In the genomic region with DNA sequence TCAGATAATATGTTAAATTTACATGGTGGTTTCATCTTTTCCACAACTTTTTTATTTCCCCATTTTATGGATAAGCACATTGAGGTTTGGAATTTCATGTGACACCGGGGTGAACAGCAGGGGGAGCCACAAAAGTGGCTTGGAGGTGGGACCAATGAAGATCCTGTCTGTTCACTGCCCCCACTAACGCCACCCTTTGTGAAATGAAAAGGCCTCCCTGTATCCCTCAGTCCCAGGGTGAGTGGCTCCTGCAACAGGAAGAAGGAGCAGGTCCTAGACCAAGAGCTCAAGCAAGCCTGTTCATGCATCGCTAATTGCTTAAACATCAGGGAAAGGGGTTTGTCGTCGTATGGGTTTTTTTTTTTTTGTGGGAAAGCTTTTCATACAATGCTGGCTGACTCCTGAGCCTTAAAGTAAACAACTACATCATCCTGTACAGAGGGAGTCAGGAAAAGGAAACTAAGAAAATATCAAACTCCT, we compare ENCODE assay signal across 11 cellular contexts.
A peak's percentile ranks its signal among the peaks of the same experiment; 100 is the strongest.
DNase-seq lines count a peak whose midpoint lies in the region; ATAC-seq and TF ChIP-seq lines count a peak whose summit lies in the region.
"Had no signal": no experiment of that assay in that cellular context is flagged by ENCODE, and none has a peak within 500 bp of the region (broad histone marks: within the 10 kb centered on the region; RNA-seq: fewer than 3 reads in every experiment).

No MANE protein-coding gene starts in this region.

- H3K36me3 ChIP-seq in MM.1S (replicated peaks; ENCODE audit: insufficient read depth, low read length) (no peaks in the 10 kb centered on the region), lung (ENCODE audit: control insufficient read depth in 2 of 2, insufficient read depth in 2 of 2, low read length in 2 of 2) (peaks cover 0 to 4% of the 10 kb centered on the region in 2 donors)

- no peak overlapping the region for H3K9ac ChIP-seq in MM.1S (ENCODE audit: low read length)

- no peaks in the 10 kb centered on the region for H3K79me2 ChIP-seq in MM.1S (ENCODE audit: low read length)

- H3K27me3 ChIP-seq in MM.1S (replicated peaks; ENCODE audit: insufficient read depth, low read length), result no peaks in the 10 kb centered on the region
- no peaks in the 10 kb centered on the region for H3K27me3 ChIP-seq in lung (ENCODE audit: control insufficient read depth, insufficient read depth)

- no peaks in the 10 kb centered on the region for H3F3A ChIP-seq in MM.1S (ENCODE audit: insufficient read depth, low read length)

- H3K4me2 ChIP-seq in MM.1S (ENCODE audit: low read depth, low read length), result no peak overlapping the region

- H3K27ac ChIP-seq in MM.1S (ENCODE audit: low read length), result no peak overlapping the region
- H3K27ac ChIP-seq in lung (ENCODE audit: low read depth in 1 of 2, low read length in 1 of 2), result peak overlapping the region; percentile 26 to 55

- ATAC-seq in lung (ENCODE audit: insufficient read depth, low FRiP score), result peak; percentile 20
- no peak for ATAC-seq in HG03354 (IDR thresholded peaks at IDR 0.05; ENCODE audit: poor library complexity, severe bottlenecking, unreplicated experiment)
- ATAC-seq in HG02610 (IDR thresholded peaks at IDR 0.05; ENCODE audit: unreplicated experiment), result no peak
- ATAC-seq in GM18519 (IDR thresholded peaks at IDR 0.05; ENCODE audit: low FRiP score, unreplicated experiment), result no peak
- ATAC-seq: stimulated activated memory B cell treated with anti-CD40 and anti-IgM and Interleukin-4, amounts not matched to agents 10 μg/mL and 1 μg/mL and 100 μg/mL, for 72 hours had no signal

- TF ChIP-seq CTCF in MM.1S (IDR thresholded peaks at IDR 0.05; ENCODE audit: low read length) (peak; percentile 22; the same call in 1 of the 2 replicates), lung (IDR thresholded peaks at IDR 0.05; ENCODE audit: control extremely low read depth, extremely low read depth) (no peak)

- no peaks in the 10 kb centered on the region for H3K9me2 ChIP-seq in MM.1S (replicated peaks; ENCODE audit: insufficient read depth, low read length)

- H2AFZ ChIP-seq in MM.1S (ENCODE audit: low read length), result no peak overlapping the region

- no peaks in the 10 kb centered on the region for H4K20me1 ChIP-seq in MM.1S (ENCODE audit: insufficient read depth, low read length)

- WGBS in lung, 2 donors, result 49 to 57% methylated on average over 5 of the region's 5 CpGs

- no peak overlapping the region for H3K4me3 ChIP-seq in MM.1S (ENCODE audit: low read length)
- H3K4me3 ChIP-seq in lung, result no peak overlapping the region

- H3K9me3 ChIP-seq in MM.1S (replicated peaks; ENCODE audit: insufficient read depth, low read length) (no peaks in the 10 kb centered on the region), lung (ENCODE audit: control insufficient read depth in 2 of 2, insufficient read depth in 1 of 2, low read length in 1 of 2) (no peaks in the 10 kb centered on the region)

- H3K4me1 ChIP-seq in MM.1S (ENCODE audit: low read length) (no peaks in the 10 kb centered on the region), lung (ENCODE audit: control insufficient read depth in 2 of 2, insufficient read depth in 2 of 2, low read length in 2 of 2) (peaks cover 0 to 10% of the 10 kb centered on the region in 2 donors)

- DNase-seq in Daoy (ENCODE audit: low read depth), result peak; percentile 58
- no peak for DNase-seq in MM.1S
- DNase-seq in dedifferentiated amniotic fluid mesenchymal stem cell (ENCODE audit: extremely low spot score), result peak; percentile 57
- no peak for DNase-seq in lung (ENCODE audit: low spot score)
- no peak for DNase-seq in inferior parietal cortex (ENCODE audit: extremely low spot score)
- DNase-seq: glutamatergic neuron, posterior cingulate gyrus had no signal

Comparison
In these comparisons a context has a peak if more than half of its experiments do, and no peak if none do; other contexts are left out.
1. DNase-seq: peak in Daoy (single experiment) and dedifferentiated amniotic fluid mesenchymal stem cell (single experiment); none in MM.1S (single experiment), lung (single experiment) and inferior parietal cortex (single experiment).